21 cellular contexts compared by ENCODE assay signal in genomic region chr4:26647523-26648224, GRCh38.
"Had no signal": no experiment of that assay in that cellular context is flagged by ENCODE, and none has a peak within 500 bp of the region (broad histone marks: within the 10 kb centered on the region; RNA-seq: fewer than 3 reads in every experiment).

No MANE protein-coding gene starts in this region.

- H3K4me3 ChIP-seq: gastrocnemius medialis, heart left ventricle, left lung, sigmoid colon, spleen, thoracic aorta, upper lobe of right lung had no signal

- H3K9me3 ChIP-seq: gastrocnemius medialis, sigmoid colon, spleen, thoracic aorta, upper lobe of right lung had no signal

- H3K27me3 Mint-ChIP-seq: activated CD4-positive, alpha-beta memory T cell treated with anti-CD3 and anti-CD28 coated beads, Interleukin-2, amount 10 ng/mL, durations not matched to agents 7 days and 5 days; activated CD8-positive, alpha-beta memory T cell treated with anti-CD3 and anti-CD28 coated beads, Interleukin-2, amount 10 ng/mL, durations not matched to agents 7 days and 5 days; activated naive CD8-positive, alpha-beta T cell treated with anti-CD3 and anti-CD28 coated beads, Interleukin-2, amount 10 ng/mL, durations not matched to agents 7 days and 5 days; stimulated activated naive B cell treated with anti-CD40 and anti-IgM and Interleukin-4, amounts not matched to agents 10 μg/mL and 1 μg/mL and 100 μg/mL, for 72 hours had no signal

- ATAC-seq: activated CD8-positive, alpha-beta memory T cell treated with anti-CD3 and anti-CD28 coated beads, Interleukin-2, amount 10 ng/mL, durations not matched to agents 7 days and 5 days; gastrocnemius medialis; heart left ventricle; left lung; stimulated activated naive B cell treated with anti-CD40 and anti-IgM and Interleukin-4, amounts not matched to agents 10 μg/mL and 1 μg/mL and 100 μg/mL, for 72 hours; upper lobe of right lung had no signal

- H3K4me3 Mint-ChIP-seq: activated CD4-positive, alpha-beta memory T cell treated with anti-CD3 and anti-CD28 coated beads, Interleukin-2, amount 10 ng/mL, durations not matched to agents 7 days and 5 days; activated CD8-positive, alpha-beta memory T cell treated with anti-CD3 and anti-CD28 coated beads, Interleukin-2, amount 10 ng/mL, durations not matched to agents 7 days and 5 days; activated naive CD8-positive, alpha-beta T cell treated with anti-CD3 and anti-CD28 coated beads, Interleukin-2, amount 10 ng/mL, durations not matched to agents 7 days and 5 days; mesothelial cell of epicardium; nephron progenitor cell; stimulated activated naive B cell treated with anti-CD40 and anti-IgM and Interleukin-4, amounts not matched to agents 10 μg/mL and 1 μg/mL and 100 μg/mL, for 72 hours had no signal

- H3K36me3 Mint-ChIP-seq: activated CD8-positive, alpha-beta memory T cell treated with anti-CD3 and anti-CD28 coated beads, Interleukin-2, amount 10 ng/mL, durations not matched to agents 7 days and 5 days had no signal

- H3K4me1 ChIP-seq: gastrocnemius medialis, heart left ventricle, left lung, sigmoid colon, spleen, upper lobe of right lung had no signal

- DNase-seq: activated CD4-positive, alpha-beta memory T cell treated with anti-CD3 and anti-CD28 coated beads, Interleukin-2, amount 10 ng/mL, durations not matched to agents 7 days and 5 days; activated CD4-positive, alpha-beta T cell treated with anti-CD3 and anti-CD28 coated beads for 4 hours; activated CD8-positive, alpha-beta memory T cell treated with anti-CD3 and anti-CD28 coated beads, Interleukin-2, amount 10 ng/mL, durations not matched to agents 7 days and 5 days; activated naive CD4-positive, alpha-beta T cell treated with Interleukin-2 at 50 U/mL for 16 hours; activated naive CD8-positive, alpha-beta T cell treated with anti-CD3 and anti-CD28 coated beads, Interleukin-2, amount 10 ng/mL, durations not matched to agents 7 days and 5 days; amygdala; erythroblast; gastrocnemius medialis; heart left ventricle; left lung; nephron progenitor cell; occipital lobe; posterior cingulate gyrus; sigmoid colon; spleen; stimulated activated naive B cell treated with anti-CD40 and anti-IgM and Interleukin-4, amounts not matched to agents 10 μg/mL and 1 μg/mL and 100 μg/mL, for 72 hours; upper lobe of right lung; WERI-Rb-1 had no signal

- H3K27ac ChIP-seq: gastrocnemius medialis, heart left ventricle, left lung, sigmoid colon, spleen, thoracic aorta, upper lobe of right lung, WERI-Rb-1 had no signal

- H3K4me1 Mint-ChIP-seq: activated CD4-positive, alpha-beta memory T cell treated with anti-CD3 and anti-CD28 coated beads, Interleukin-2, amount 10 ng/mL, durations not matched to agents 7 days and 5 days; activated CD8-positive, alpha-beta memory T cell treated with anti-CD3 and anti-CD28 coated beads, Interleukin-2, amount 10 ng/mL, durations not matched to agents 7 days and 5 days; activated naive CD8-positive, alpha-beta T cell treated with anti-CD3 and anti-CD28 coated beads, Interleukin-2, amount 10 ng/mL, durations not matched to agents 7 days and 5 days; mesothelial cell of epicardium; nephron progenitor cell; stimulated activated naive B cell treated with anti-CD40 and anti-IgM and Interleukin-4, amounts not matched to agents 10 μg/mL and 1 μg/mL and 100 μg/mL, for 72 hours had no signal

- H3K36me3 ChIP-seq: gastrocnemius medialis, left lung, sigmoid colon, spleen, thoracic aorta, upper lobe of right lung, WERI-Rb-1 had no signal

- H3K27me3 ChIP-seq: gastrocnemius medialis, heart left ventricle, left lung, sigmoid colon, spleen, upper lobe of right lung had no signal

- H3K27ac Mint-ChIP-seq: activated CD4-positive, alpha-beta memory T cell treated with anti-CD3 and anti-CD28 coated beads, Interleukin-2, amount 10 ng/mL, durations not matched to agents 7 days and 5 days; activated CD8-positive, alpha-beta memory T cell treated with anti-CD3 and anti-CD28 coated beads, Interleukin-2, amount 10 ng/mL, durations not matched to agents 7 days and 5 days; activated naive CD8-positive, alpha-beta T cell treated with anti-CD3 and anti-CD28 coated beads, Interleukin-2, amount 10 ng/mL, durations not matched to agents 7 days and 5 days; activated T-helper 2 cell treated with anti-CD3 and anti-CD28 coated beads, Interferon-gamma antibody, Interleukin-2, Interleukin-4, amounts not matched to agents 10 μg/mL and 5 μg/mL and 100 μg/mL, durations not matched to agents 14 hours and 24 hours and 36 hours; mesothelial cell of epicardium; nephron progenitor cell; stimulated activated naive B cell treated with anti-CD40 and anti-IgM and Interleukin-4, amounts not matched to agents 10 μg/mL and 1 μg/mL and 100 μg/mL, for 72 hours had no signal
